Comparison of ENCODE assay signal across 19 cellular contexts in genomic region chr7:80172387-80172786, GRCh38. TPM values are rescaled to one million over a fixed set of nuclear protein-coding genes. Genes with fewer than 3 reads are reported as not detected.
DNase-seq lines count a peak whose midpoint lies in the region; ATAC-seq and TF ChIP-seq lines count a peak whose summit lies in the region.
"Had no signal": no experiment of that assay in that cellular context is flagged by ENCODE, and none has a peak within 500 bp of the region (broad histone marks: within the 10 kb centered on the region; RNA-seq: fewer than 3 reads in every experiment).

No MANE protein-coding gene starts in this region.

- H3K4me1 ChIP-seq in naive thymus-derived CD4-positive, alpha-beta T cell (ENCODE audit: control insufficient read depth in 2 of 2, insufficient read depth in 2 of 2, low read length in 2 of 2) = no peaks in the 10 kb centered on the region
- H3K4me1 ChIP-seq: A549 had no signal

- H3K27me3 ChIP-seq in CD4-positive, alpha-beta T cell (ENCODE audit: control insufficient read depth, insufficient read depth, low read length) = no peaks in the 10 kb centered on the region
- no peaks in the 10 kb centered on the region for H3K27me3 ChIP-seq in naive thymus-derived CD4-positive, alpha-beta T cell (ENCODE audit: control insufficient read depth in 2 of 2, insufficient read depth in 2 of 2, low read length in 2 of 2)
- H3K27me3 ChIP-seq: BLaER1 had no signal

- H3K4me3 ChIP-seq in naive thymus-derived CD4-positive, alpha-beta T cell (ENCODE audit: low read length) = no peak overlapping the region
- H3K4me3 ChIP-seq: A549, BLaER1 had no signal

- no peaks in the 10 kb centered on the region for H3K27me3 Mint-ChIP-seq in activated T-cell treated with anti-CD3 and anti-CD28 coated beads, Interleukin-2, amount 50 U/mL, for 4 hours (ENCODE audit: low read depth)
- no peaks in the 10 kb centered on the region for H3K27me3 Mint-ChIP-seq in CD4-positive, alpha-beta T cell
- no peaks in the 10 kb centered on the region for H3K27me3 Mint-ChIP-seq in T-cell
- H3K27me3 Mint-ChIP-seq in naive thymus-derived CD4-positive, alpha-beta T cell = no peaks in the 10 kb centered on the region

- POLR2A ChIA-PET in CD4-positive, alpha-beta T cell (lab: Charles Lee) = no interaction called here
- POLR2A ChIA-PET in T-cell (lab: Charles Lee) = no interaction called here
- POLR2A ChIA-PET in naive thymus-derived CD4-positive, alpha-beta T cell (lab: Charles Lee) = no interaction called here

- no peak for DNase-seq in activated T-cell treated with anti-CD3 and anti-CD28 coated beads, Interleukin-2, amount 50 U/mL, for 4 hours
- DNase-seq in activated T-cell treated with anti-CD3 and anti-CD28 coated beads for 4 hours (no peak), T-cell (no peak), KBM-7 (no peak)
- DNase-seq in CD4-positive, alpha-beta T cell = no peak
- DNase-seq in naive thymus-derived CD4-positive, alpha-beta T cell = peak in 6 of 9 donors; percentile 33 to 56 (median 49)
- DNase-seq: DMS79 treated with DMSO at 0.1 percent for 48 hours, KG1, NCI-H1417, NCI-H187, NCI-H2107, NCI-H510A, NCI-H748 treated with DMSO at 0.1 percent for 48 hours, OCI-M1, SHP77 had no signal

- H3K4me1 Mint-ChIP-seq in activated T-cell treated with anti-CD3 and anti-CD28 coated beads, Interleukin-2, amount 50 U/mL, for 4 hours (ENCODE audit: low read depth) = peaks cover 2% of the 10 kb centered on the region
- peaks cover 26% of the 10 kb centered on the region for H3K4me1 Mint-ChIP-seq in CD4-positive, alpha-beta T cell (ENCODE audit: low read depth)
- H3K4me1 Mint-ChIP-seq in T-cell = peaks cover 0 to 12% (median 11%) of the 10 kb centered on the region in 3 donors
- H3K4me1 Mint-ChIP-seq in naive thymus-derived CD4-positive, alpha-beta T cell = peaks cover 0 to 34% (median 15%) of the 10 kb centered on the region in 7 donors

- no peaks in the 10 kb centered on the region for H3K9me3 ChIP-seq in CD4-positive, alpha-beta T cell (ENCODE audit: control insufficient read depth, low read length)
- peaks cover 0 to 6% (median 0%) of the 10 kb centered on the region in 3 experiments for H3K9me3 ChIP-seq in naive thymus-derived CD4-positive, alpha-beta T cell (ENCODE audit: control insufficient read depth in 2 of 3, low read length in 3 of 3)

- H3K9me3 Mint-ChIP-seq in activated T-cell treated with anti-CD3 and anti-CD28 coated beads, Interleukin-2, amount 50 U/mL, for 4 hours = peaks cover 21% of the 10 kb centered on the region
- H3K9me3 Mint-ChIP-seq in CD4-positive, alpha-beta T cell = peaks cover 4% of the 10 kb centered on the region
- H3K9me3 Mint-ChIP-seq in T-cell = peaks cover 0 to 31% (median 8%) of the 10 kb centered on the region in 3 donors
- H3K9me3 Mint-ChIP-seq in naive thymus-derived CD4-positive, alpha-beta T cell = peaks cover 0 to 24% (median 8%) of the 10 kb centered on the region in 11 donors

- TF ChIP-seq CTCF in CD4-positive, alpha-beta T cell (IDR thresholded peaks at IDR 0.05) = no peak

- intact Hi-C loops in CD4-positive, alpha-beta T cell (cut with DNase I, micrococcal nuclease) = no loop called here
- intact Hi-C loops in naive thymus-derived CD4-positive, alpha-beta T cell (cut with micrococcal nuclease) = loop anchor here in 1 of 2 donors (2.0 kb wide), 1 partner anchor 38 kb away; the partner anchor contains the start of gene GNAI1

- no peaks in the 10 kb centered on the region for H3K36me3 Mint-ChIP-seq in activated T-cell treated with anti-CD3 and anti-CD28 coated beads, Interleukin-2, amount 50 U/mL, for 4 hours (ENCODE audit: insufficient read depth)
- H3K36me3 Mint-ChIP-seq in CD4-positive, alpha-beta T cell (ENCODE audit: low read depth) = no peaks in the 10 kb centered on the region
- H3K36me3 Mint-ChIP-seq in T-cell = no peaks in the 10 kb centered on the region
- H3K36me3 Mint-ChIP-seq in naive thymus-derived CD4-positive, alpha-beta T cell = peaks cover 0 to 6% (median 0%) of the 10 kb centered on the region in 5 donors

- in situ Hi-C loops in KBM-7 (cut with MboI; ENCODE audit: low pct_unique_long_range_greater_than_20kb, low sequenced_read_pairs) = no loop called here

- peak overlapping the region; percentile 77 for H3K27ac Mint-ChIP-seq in CD4-positive, alpha-beta T cell
- H3K27ac Mint-ChIP-seq in T-cell = peak overlapping the region in 1 of 2 donors; percentile 78
- peak overlapping the region in 7 of 9 donors; percentile 64 to 91 (median 83) for H3K27ac Mint-ChIP-seq in naive thymus-derived CD4-positive, alpha-beta T cell

- no peaks in the 10 kb centered on the region for H3K36me3 ChIP-seq in naive thymus-derived CD4-positive, alpha-beta T cell (ENCODE audit: control insufficient read depth in 2 of 3, insufficient read depth in 3 of 3, low read length in 3 of 3)
- H3K36me3 ChIP-seq: BLaER1 had no signal

- H3K27ac ChIP-seq in CD4-positive, alpha-beta T cell (ENCODE audit: low read depth, low read length) = no peak overlapping the region
- no peak overlapping the region for H3K27ac ChIP-seq in naive thymus-derived CD4-positive, alpha-beta T cell (ENCODE audit: low read depth, low read length)
- H3K27ac ChIP-seq: A549, BLaER1 had no signal

- H3K4me3 Mint-ChIP-seq in activated T-cell treated with anti-CD3 and anti-CD28 coated beads, Interleukin-2, amount 50 U/mL, for 4 hours = no peak overlapping the region
- H3K4me3 Mint-ChIP-seq in CD4-positive, alpha-beta T cell = peak overlapping the region; percentile 47
- peak overlapping the region in 2 of 3 donors; percentile 31 to 54 for H3K4me3 Mint-ChIP-seq in T-cell
- peak overlapping the region in 9 of 10 donors; percentile 5 to 85 (median 75) for H3K4me3 Mint-ChIP-seq in naive thymus-derived CD4-positive, alpha-beta T cell

- ATAC-seq in activated T-cell treated with anti-CD3 and anti-CD28 coated beads, Interleukin-2, amount 50 U/mL, for 4 hours = peak; percentile 27 to 35
- ATAC-seq in CD4-positive, alpha-beta T cell (ENCODE audit: poor library complexity) = peak; percentile 58
- peak in 1 of 4 experiments; percentile 88 for ATAC-seq in T-cell (replicated peaks in 1 of 4)
- ATAC-seq in naive thymus-derived CD4-positive, alpha-beta T cell = peak; percentile 37
- ATAC-seq in HG03342 (IDR thresholded peaks at IDR 0.05; ENCODE audit: unreplicated experiment) = no peak
- ATAC-seq: A549, HepG2 had no signal

- CTCF ChIA-PET in CD4-positive, alpha-beta T cell (lab: Charles Lee) = no interaction called here
- CTCF ChIA-PET in T-cell (lab: Charles Lee) = interaction anchor here in 1 of 2 donors (0.5 kb wide), 1 partner anchor 1752 kb away, joined by 4 read pairs; no protein-coding TSS in a partner anchor
- CTCF ChIA-PET in naive thymus-derived CD4-positive, alpha-beta T cell (lab: Charles Lee) = no interaction called here

RNA-seq across cellular contexts. Expression of gene GNAI1, which starts 37.8 kb away (rescaled TPM):
- 1 to 10 TPM; 2.0 to 7.2 (median 3.8) TPM for total RNA-seq in activated T-cell treated with anti-CD3 and anti-CD28 coated beads, Interleukin-2, amount 50 U/mL, for 4 hours
- total RNA-seq in CD4-positive, alpha-beta T cell = 1 to 10 TPM; 1.2 to 2.8 TPM
- 1 to 10 TPM in 4 of 5 donors, under 1 TPM in 1; 0.79 to 3.3 (median 1.4) TPM for total RNA-seq in T-cell
- 1 to 10 TPM in 4 of 5 experiments, under 1 TPM in 1; 0.60 to 3.4 (median 2.4) TPM for total RNA-seq in naive thymus-derived CD4-positive, alpha-beta T cell
- 1 to 10 TPM; 6.7 to 9.7 TPM for polyA plus RNA-seq in naive thymus-derived CD4-positive, alpha-beta T cell

Comparison
In these comparisons a context has a peak if more than half of its experiments do, and no peak if none do; other contexts are left out.
1. DNase-seq: peak in naive thymus-derived CD4-positive, alpha-beta T cell (6 of 9); none in activated T-cell treated with anti-CD3 and anti-CD28 coated beads, Interleukin-2, amount 50 U/mL, for 4 hours (single experiment), activated T-cell treated with anti-CD3 and anti-CD28 coated beads for 4 hours (single experiment), CD4-positive, alpha-beta T cell (0 of 10), T-cell (0 of 34) and KBM-7 (single experiment).